ENCODE assay signal across 21 cellular contexts in genomic region chr20:18722381-18722780, GRCh38.
A peak's percentile ranks its signal among the peaks of the same experiment; 100 is the strongest.
DNase-seq lines count a peak whose midpoint lies in the region; ATAC-seq, FAIRE-seq and TF ChIP-seq lines count a peak whose summit lies in the region.
"Had no signal": no experiment of that assay in that cellular context is flagged by ENCODE, and none has a peak within 500 bp of the region (broad histone marks: within the 10 kb centered on the region; RNA-seq: fewer than 3 reads in every experiment).

No MANE protein-coding gene starts in this region.

- no peak for TF ChIP-seq CTCF in mammary epithelial cell (conservative IDR thresholded peaks at IDR 0.05 in 1 of 2, IDR thresholded peaks at IDR 0.05 in 1 of 2; ENCODE audit: extremely low read depth in 1 of 2, insufficient read depth in 1 of 2, low read depth in 1 of 2, low read length in 2 of 2)
- no peak for TF ChIP-seq CTCF in breast epithelium (IDR thresholded peaks at IDR 0.05)
- no peak for TF ChIP-seq CTCF in astrocyte (IDR thresholded peaks at IDR 0.05; ENCODE audit: insufficient read depth, low read depth, low read length)
- TF ChIP-seq CTCF in keratinocyte (optimal IDR thresholded peaks at IDR 0.05 in 1 of 3, IDR thresholded peaks at IDR 0.05 in 1 of 3, conservative IDR thresholded peaks at IDR 0.05 in 1 of 3; ENCODE audit: extremely low read depth in 1 of 3, insufficient read depth in 2 of 3, low read length in 3 of 3), result no peak
- TF ChIP-seq CTCF in body of pancreas (IDR thresholded peaks at IDR 0.05), result no peak
- TF ChIP-seq CTCF in OCI-LY7 (conservative IDR thresholded peaks at IDR 0.05; ENCODE audit: low read length), result no peak

- H3K9me1 ChIP-seq in keratinocyte (ENCODE audit: control insufficient read depth, extremely low read depth, insufficient read depth, low read length), result peaks cover 3% of the 10 kb centered on the region

- intact Hi-C loops in mammary epithelial cell (cut with micrococcal nuclease), result no loop called here
- intact Hi-C loops in breast epithelium (cut with DNase I; ENCODE audit: low total_unique reads), result no loop called here
- intact Hi-C loops in body of pancreas (cut with DNase I), result no loop called here
- intact Hi-C loops in activated CD4-positive, alpha-beta T cell treated with anti-CD3 and anti-CD28 coated beads for 36 hours (cut with DNase I, micrococcal nuclease), result no loop called here
- intact Hi-C loops in OCI-LY7 (cut with micrococcal nuclease; ENCODE audit: unreplicated experiment), result no loop called here

- no peaks in the 10 kb centered on the region for H3K36me3 Mint-ChIP-seq in astrocyte (ENCODE audit: low read depth, unreplicated experiment)
- H3K36me3 Mint-ChIP-seq in activated CD4-positive, alpha-beta T cell treated with anti-CD3 and anti-CD28 coated beads for 36 hours (ENCODE audit: low read depth), result peaks cover 7% of the 10 kb centered on the region

- no peak overlapping the region for H3K9ac ChIP-seq in mammary epithelial cell (ENCODE audit: insufficient read depth, low read length)
- no peak overlapping the region for H3K9ac ChIP-seq in astrocyte (ENCODE audit: low read length)
- no peak overlapping the region for H3K9ac ChIP-seq in keratinocyte (ENCODE audit: control insufficient read depth, extremely low read depth, insufficient read depth, low read length)

- H3K4me2 ChIP-seq in mammary epithelial cell (ENCODE audit: insufficient read depth, low read depth, low read length) (no peak overlapping the region), astrocyte (ENCODE audit: low read length) (no peak overlapping the region), keratinocyte (ENCODE audit: control insufficient read depth, extremely low read depth, insufficient read depth, low read depth, low read length) (no peak overlapping the region), OCI-LY7 (ENCODE audit: low read length) (no peak overlapping the region)
- H3K4me2 ChIP-seq: GM23338, PC-9 had no signal

- no peaks in the 10 kb centered on the region for H3K36me3 ChIP-seq in mammary epithelial cell (ENCODE audit: insufficient read depth, low read length)
- H3K36me3 ChIP-seq in breast epithelium, result no peaks in the 10 kb centered on the region
- H3K36me3 ChIP-seq in astrocyte (ENCODE audit: insufficient read depth, low read length), result no peaks in the 10 kb centered on the region
- no peaks in the 10 kb centered on the region for H3K36me3 ChIP-seq in keratinocyte (ENCODE audit: control insufficient read depth in 2 of 2, extremely low read depth in 1 of 2, insufficient read depth in 2 of 2, low read length in 2 of 2)
- no peaks in the 10 kb centered on the region for H3K36me3 ChIP-seq in body of pancreas (replicated peaks in 1 of 2; ENCODE audit: insufficient read depth in 1 of 2, low read depth in 2 of 2)
- H3K36me3 ChIP-seq in OCI-LY7 (ENCODE audit: insufficient read depth, low read length), result no peaks in the 10 kb centered on the region
- H3K36me3 ChIP-seq: MG63 had no signal

- no peak overlapping the region for H3K4me3 Mint-ChIP-seq in astrocyte (ENCODE audit: unreplicated experiment)
- no peak overlapping the region for H3K4me3 Mint-ChIP-seq in activated CD4-positive, alpha-beta T cell treated with anti-CD3 and anti-CD28 coated beads for 36 hours
- H3K4me3 Mint-ChIP-seq: GM23338 had no signal

- H3K4me3 ChIP-seq in mammary epithelial cell (replicated peaks in 1 of 3; ENCODE audit: insufficient read depth in 1 of 3, low read depth in 2 of 3, low read length in 3 of 3), result no peak overlapping the region
- H3K4me3 ChIP-seq in breast epithelium, result no peak overlapping the region
- no peak overlapping the region for H3K4me3 ChIP-seq in astrocyte (ENCODE audit: insufficient read depth, low read depth, low read length)
- H3K4me3 ChIP-seq in keratinocyte (ENCODE audit: control insufficient read depth in 2 of 3, extremely low read depth in 1 of 3, insufficient read depth in 2 of 3, low read depth in 1 of 3, low read length in 3 of 3), result no peak overlapping the region
- no peak overlapping the region for H3K4me3 ChIP-seq in body of pancreas
- H3K4me3 ChIP-seq in OCI-LY7 (ENCODE audit: low read depth, low read length, poor library complexity, severe bottlenecking), result no peak overlapping the region
- H3K4me3 ChIP-seq: GM23338, MG63, PC-9, SK-N-MC had no signal

- no peaks in the 10 kb centered on the region for H3K9me3 ChIP-seq in mammary epithelial cell (replicated peaks; ENCODE audit: insufficient read depth, low read length)
- no peaks in the 10 kb centered on the region for H3K9me3 ChIP-seq in breast epithelium
- H3K9me3 ChIP-seq in astrocyte (ENCODE audit: insufficient read depth, low read depth, low read length), result no peaks in the 10 kb centered on the region
- H3K9me3 ChIP-seq in keratinocyte (ENCODE audit: control insufficient read depth, low read depth, low read length), result no peaks in the 10 kb centered on the region
- H3K9me3 ChIP-seq in body of pancreas, result no peaks in the 10 kb centered on the region
- no peaks in the 10 kb centered on the region for H3K9me3 ChIP-seq in OCI-LY7 (ENCODE audit: low read length)
- H3K9me3 ChIP-seq: MG63 had no signal

- peaks cover 27% of the 10 kb centered on the region for H3K4me1 ChIP-seq in mammary epithelial cell (ENCODE audit: insufficient read depth, low read length)
- no peaks in the 10 kb centered on the region for H3K4me1 ChIP-seq in breast epithelium
- H3K4me1 ChIP-seq in astrocyte (ENCODE audit: insufficient read depth, low read length), result peaks cover 3% of the 10 kb centered on the region
- peaks cover 10% of the 10 kb centered on the region for H3K4me1 ChIP-seq in keratinocyte (ENCODE audit: control insufficient read depth, extremely low read depth, insufficient read depth, low read length)
- H3K4me1 ChIP-seq in body of pancreas, result peaks cover 6% of the 10 kb centered on the region
- H3K4me1 ChIP-seq in OCI-LY7 (ENCODE audit: insufficient read depth, low read length, poor library complexity, severe bottlenecking), result peaks cover 10% of the 10 kb centered on the region

- no peaks in the 10 kb centered on the region for H3K79me2 ChIP-seq in mammary epithelial cell (ENCODE audit: insufficient read depth, low read length)
- peaks cover 3% of the 10 kb centered on the region for H3K79me2 ChIP-seq in astrocyte (ENCODE audit: insufficient read depth, low read length)
- no peaks in the 10 kb centered on the region for H3K79me2 ChIP-seq in keratinocyte (ENCODE audit: control insufficient read depth, insufficient read depth, low read length)
- no peaks in the 10 kb centered on the region for H3K79me2 ChIP-seq in OCI-LY7 (ENCODE audit: insufficient read depth, low read depth, low read length)

- FAIRE-seq in astrocyte (lab: Jason Lieb, UNC) (no peak), keratinocyte (lab: Jason Lieb, UNC) (no peak)
- FAIRE-seq: GM12892, GM19239 had no signal

- H4K20me1 ChIP-seq in mammary epithelial cell (ENCODE audit: insufficient read depth, low read length) (no peaks in the 10 kb centered on the region), astrocyte (ENCODE audit: insufficient read depth, low read length) (no peaks in the 10 kb centered on the region), keratinocyte (ENCODE audit: control insufficient read depth, extremely low read depth, insufficient read depth, low read length) (no peaks in the 10 kb centered on the region), OCI-LY7 (ENCODE audit: insufficient read depth, low read length) (no peaks in the 10 kb centered on the region)

- H3K27me3 Mint-ChIP-seq in astrocyte (ENCODE audit: low read depth, unreplicated experiment), result no peaks in the 10 kb centered on the region
- no peaks in the 10 kb centered on the region for H3K27me3 Mint-ChIP-seq in activated CD4-positive, alpha-beta T cell treated with anti-CD3 and anti-CD28 coated beads for 36 hours

- no peaks in the 10 kb centered on the region for H3K27me3 ChIP-seq in mammary epithelial cell (ENCODE audit: insufficient read depth, low read length)
- H3K27me3 ChIP-seq in breast epithelium, result no peaks in the 10 kb centered on the region
- H3K27me3 ChIP-seq in astrocyte (ENCODE audit: insufficient read depth, low read length), result no peaks in the 10 kb centered on the region
- no peaks in the 10 kb centered on the region for H3K27me3 ChIP-seq in keratinocyte (ENCODE audit: control insufficient read depth, extremely low read depth, insufficient read depth, low read length)
- H3K27me3 ChIP-seq in body of pancreas, result no peaks in the 10 kb centered on the region
- H3K27me3 ChIP-seq: MG63 had no signal

- H3K27ac ChIP-seq in mammary epithelial cell (ENCODE audit: insufficient read depth, low read depth, low read length), result no peak overlapping the region
- H3K27ac ChIP-seq in breast epithelium, result no peak overlapping the region
- H3K27ac ChIP-seq in astrocyte (ENCODE audit: low read depth, low read length), result no peak overlapping the region
- no peak overlapping the region for H3K27ac ChIP-seq in keratinocyte (ENCODE audit: control insufficient read depth, insufficient read depth, low read length)
- H3K27ac ChIP-seq in body of pancreas, result no peak overlapping the region
- no peak overlapping the region for H3K27ac ChIP-seq in OCI-LY7 (ENCODE audit: low read depth, low read length, poor library complexity, severe bottlenecking)
- H3K27ac ChIP-seq: 22Rv1, C4-2B, HL-60, PC-9, SK-N-MC had no signal

- POLR2A ChIA-PET in activated CD4-positive, alpha-beta T cell treated with anti-CD3 and anti-CD28 coated beads for 36 hours (lab: Charles Lee), result no interaction called here
- POLR2A ChIA-PET in OCI-LY7 (lab: Charles Lee), result no interaction called here

- dilution Hi-C loops in mammary epithelial cell (cut with HindIII; ENCODE audit: low sequenced_read_pairs) (no loop called here), keratinocyte (cut with MboI; ENCODE audit: extremely low pct_ligation_motif_present, low sequenced_read_pairs) (no loop called here)

- H2AFZ ChIP-seq in mammary epithelial cell (ENCODE audit: low read depth, low read length), result no peak overlapping the region
- no peak overlapping the region for H2AFZ ChIP-seq in astrocyte (ENCODE audit: low read depth, low read length)
- no peak overlapping the region for H2AFZ ChIP-seq in keratinocyte (ENCODE audit: control insufficient read depth, low read length)
- H2AFZ ChIP-seq in OCI-LY7 (ENCODE audit: low read length), result no peak overlapping the region
- H2AFZ ChIP-seq: GM23338, PC-9 had no signal

- no peaks in the 10 kb centered on the region for H3K9me2 ChIP-seq in OCI-LY7 (ENCODE audit: insufficient read depth, low read length)

- BruUV-seq in mammary epithelial cell (replicated peaks; lab: Mats Ljungman, UMichigan) (no TSS peak), OCI-LY7 (replicated peaks; lab: Mats Ljungman, UMichigan) (no TSS peak)

- no peak for ATAC-seq in body of pancreas
- no peak for ATAC-seq in GM21528 (IDR thresholded peaks at IDR 0.05; ENCODE audit: low FRiP score, unreplicated experiment)
- ATAC-seq in activated CD4-positive, alpha-beta T cell treated with anti-CD3 and anti-CD28 coated beads for 36 hours, result no peak
- ATAC-seq: GM23338 had no signal

- TF ChIP-seq POLR2A in breast epithelium (IDR thresholded peaks at IDR 0.05) (no peak), body of pancreas (IDR thresholded peaks at IDR 0.05) (no peak)

- peaks cover 20% of the 10 kb centered on the region for H3K4me1 Mint-ChIP-seq in astrocyte (ENCODE audit: low read depth, unreplicated experiment)
- peaks cover 15% of the 10 kb centered on the region for H3K4me1 Mint-ChIP-seq in activated CD4-positive, alpha-beta T cell treated with anti-CD3 and anti-CD28 coated beads for 36 hours

- CTCF ChIA-PET in mammary epithelial cell (lab: Charles Lee; ENCODE audit: low non-redundant PET), result no interaction called here
- CTCF ChIA-PET in activated CD4-positive, alpha-beta T cell treated with anti-CD3 and anti-CD28 coated beads for 36 hours (lab: Charles Lee), result no interaction called here
- CTCF ChIA-PET in OCI-LY7 (lab: Charles Lee; ENCODE audit: unreplicated experiment), result no interaction called here

- H3K9me3 Mint-ChIP-seq in astrocyte (ENCODE audit: unreplicated experiment), result no peaks in the 10 kb centered on the region
- H3K9me3 Mint-ChIP-seq in activated CD4-positive, alpha-beta T cell treated with anti-CD3 and anti-CD28 coated beads for 36 hours (ENCODE audit: low read depth), result no peaks in the 10 kb centered on the region

- no peak overlapping the region for H3K27ac Mint-ChIP-seq in astrocyte (ENCODE audit: unreplicated experiment)
- H3K27ac Mint-ChIP-seq in activated CD4-positive, alpha-beta T cell treated with anti-CD3 and anti-CD28 coated beads for 36 hours, result no peak overlapping the region
- H3K27ac Mint-ChIP-seq: GM23338 had no signal

- DNase-seq in mammary epithelial cell (peak; percentile 43), breast epithelium (ENCODE audit: low spot score in 2 of 2) (no peak), astrocyte (ENCODE audit: low read depth) (peak; percentile 13), keratinocyte (ENCODE audit: low read depth, low spot score) (peak; percentile 11), body of pancreas (no peak), OCI-LY7 (ENCODE audit: low spot score) (no peak)
- no peak for DNase-seq in activated CD4-positive, alpha-beta T cell treated with anti-CD3 and anti-CD28 coated beads for 36 hours
- DNase-seq: COR-L47, KG1, MG63, NCI-H1092 treated with DMSO at 0.1 percent for 48 hours, NCI-H1694 treated with DMSO at 0.1 percent for 48 hours, PC-9 had no signal

- in situ Hi-C loops in mammary epithelial cell (cut with MboI; ENCODE audit: low sequenced_read_pairs in 2 of 2), result no loop called here

- WGBS in mammary epithelial cell (ENCODE audit: low coverage, missing lambda C conversion rate), result 91% methylated on average over 2 of the region's 2 CpGs
- WGBS in body of pancreas, 2 donors, result 87 to 89% methylated on average over 2 of the region's 2 CpGs

Comparison
In these comparisons a context has a peak if more than half of its experiments do, and no peak if none do; other contexts are left out.
1. DNase-seq: peak in mammary epithelial cell (single experiment), astrocyte (single experiment) and keratinocyte (single experiment); none in breast epithelium (0 of 2), body of pancreas (0 of 4), activated CD4-positive, alpha-beta T cell treated with anti-CD3 and anti-CD28 coated beads for 36 hours (single experiment) and OCI-LY7 (single experiment).